ENCODE assay signal across 8 cellular contexts in the genomic region with DNA sequence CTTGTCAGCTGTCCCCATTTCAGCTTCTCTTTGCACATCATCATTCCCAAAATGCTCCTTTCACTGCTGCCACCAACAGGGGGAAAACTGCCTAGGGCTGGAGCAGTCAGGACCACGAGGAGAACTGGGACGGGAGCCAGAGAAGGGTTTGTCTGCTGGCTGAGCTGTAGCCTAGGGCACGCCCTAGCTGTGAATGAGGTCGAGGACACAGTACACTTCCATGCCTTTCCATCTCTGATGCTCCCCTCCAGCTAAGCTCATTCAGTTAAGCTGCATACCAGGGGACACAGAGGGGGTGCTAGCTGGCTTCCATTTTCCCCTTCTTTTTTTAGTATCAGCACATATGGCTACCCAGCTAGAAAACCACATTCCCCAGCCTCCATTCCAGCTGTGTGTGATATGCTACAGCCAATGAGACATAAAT.
DNase-seq lines count a peak whose midpoint lies in the region; ATAC-seq and TF ChIP-seq lines count a peak whose summit lies in the region.

No MANE protein-coding gene starts in this region.

- TF ChIP-seq POLR2A in erythroblast (IDR thresholded peaks at IDR 0.05; ENCODE audit: low read length), result no peak

- H3K36me3 ChIP-seq in PC-3 (ENCODE audit: low read depth, low read length), result no peaks in the 10 kb centered on the region

- no peak overlapping the region for H2AFZ ChIP-seq in PC-3 (ENCODE audit: low read length)

- DNase-seq in EL (peak; percentile 84), PC-3 (peak; percentile 57), erythroblast (lab: John Stamatoyannopoulos, UW) (peak; percentile 21 to 42), NCI-H2107 (lab: John Stamatoyannopoulos, UW) (no peak), NCI-H1417 treated with DMSO at 0.1 percent for 48 hours (lab: John Stamatoyannopoulos, UW) (no peak), glutamatergic neuron (no peak)
- DNase-seq in naive thymus-derived CD8-positive, alpha-beta T cell, result no peak

- H3K36me3 Mint-ChIP-seq in naive thymus-derived CD8-positive, alpha-beta T cell, result peaks cover 5 to 69% (median 22%) of the 10 kb centered on the region in 3 donors
- peaks cover 5% of the 10 kb centered on the region for H3K36me3 Mint-ChIP-seq in glutamatergic neuron (ENCODE audit: unreplicated experiment)

- no peaks in the 10 kb centered on the region for H3K9me3 ChIP-seq in PC-3 (ENCODE audit: low read length)

- TF ChIP-seq CTCF in PC-3 (conservative IDR thresholded peaks at IDR 0.05; ENCODE audit: low read depth, low read length) (0 out of 2 replicates have a peak, but pooled peaks have one; percentile 41), glutamatergic neuron (IDR thresholded peaks at IDR 0.05; ENCODE audit: partially characterized antibody, unreplicated experiment) (no peak)

- no peaks in the 10 kb centered on the region for H3K79me2 ChIP-seq in PC-3 (ENCODE audit: low read length)

- no peaks in the 10 kb centered on the region for H4K20me1 ChIP-seq in PC-3 (ENCODE audit: low read length)

- CTCF ChIA-PET in PC-3 (lab: Charles Lee), result interaction anchor here (1.2 kb wide), 1 partner anchor 65 kb away, joined by 4 read pairs; a partner anchor contains a TSS

- POLR2A ChIA-PET in PC-3 (lab: Charles Lee; ENCODE audit: unreplicated experiment), result no interaction called here
- POLR2A ChIA-PET in naive thymus-derived CD8-positive, alpha-beta T cell (lab: Charles Lee), result interaction anchor here (0.9 to 2.2 kb wide), 6 partner anchors 8 to 65 kb away, joined by 3 to 10 read pairs (median 4); a partner anchor contains a TSS

- H3K4me3 ChIP-seq in PC-3 (ENCODE audit: low read length), result no peak overlapping the region

- ATAC-seq in PC-3 (peak; percentile 90), GM19023 (IDR thresholded peaks at IDR 0.05; ENCODE audit: unreplicated experiment) (no peak)
- no peak for ATAC-seq in naive thymus-derived CD8-positive, alpha-beta T cell

- BruUV-seq in PC-3 (replicated peaks; lab: Mats Ljungman, UMichigan), result no TSS peak

- peaks cover 21 to 79% (median 62%) of the 10 kb centered on the region in 4 donors for H3K4me1 Mint-ChIP-seq in naive thymus-derived CD8-positive, alpha-beta T cell
- no peaks in the 10 kb centered on the region for H3K4me1 Mint-ChIP-seq in glutamatergic neuron (ENCODE audit: low read depth, unreplicated experiment)

- no peaks in the 10 kb centered on the region for H3K27me3 Mint-ChIP-seq in naive thymus-derived CD8-positive, alpha-beta T cell
- no peaks in the 10 kb centered on the region for H3K27me3 Mint-ChIP-seq in glutamatergic neuron (ENCODE audit: unreplicated experiment)

- H3K9me2 ChIP-seq in PC-3 (replicated peaks; ENCODE audit: low read length), result no peaks in the 10 kb centered on the region

- H3K4me1 ChIP-seq in PC-3 (ENCODE audit: insufficient read depth, low read length), result no peaks in the 10 kb centered on the region

- peak overlapping the region; percentile 53 to 89 (median 76) for H3K27ac Mint-ChIP-seq in naive thymus-derived CD8-positive, alpha-beta T cell
- H3K27ac Mint-ChIP-seq in glutamatergic neuron (ENCODE audit: unreplicated experiment), result no peak overlapping the region

- H3K27me3 ChIP-seq in PC-3 (ENCODE audit: low read length), result no peaks in the 10 kb centered on the region

- no peak overlapping the region for H3K4me3 Mint-ChIP-seq in naive thymus-derived CD8-positive, alpha-beta T cell
- H3K4me3 Mint-ChIP-seq in glutamatergic neuron (ENCODE audit: unreplicated experiment), result no peak overlapping the region

- intact Hi-C loops in PC-3 (cut with micrococcal nuclease), result no loop called here

- H3F3A ChIP-seq in PC-3 (ENCODE audit: low read length, unreplicated experiment), result no peaks in the 10 kb centered on the region

- no peak overlapping the region for H3K27ac ChIP-seq in PC-3 (ENCODE audit: low read length)

- no peak overlapping the region for H3K9ac ChIP-seq in PC-3 (ENCODE audit: low read length)

- H3K9me3 Mint-ChIP-seq in naive thymus-derived CD8-positive, alpha-beta T cell, result no peaks in the 10 kb centered on the region
- peaks cover 3% of the 10 kb centered on the region for H3K9me3 Mint-ChIP-seq in glutamatergic neuron (ENCODE audit: unreplicated experiment)

- H3K4me2 ChIP-seq in PC-3 (ENCODE audit: low read length), result no peak overlapping the region

Comparison
In these comparisons a context has a peak if more than half of its experiments do, and no peak if none do; other contexts are left out.
1. DNase-seq: peak in EL (single experiment), PC-3 (single experiment) and erythroblast (2 of 2); none in naive thymus-derived CD8-positive, alpha-beta T cell (0 of 10), NCI-H2107 (single experiment), NCI-H1417 treated with DMSO at 0.1 percent for 48 hours (single experiment) and glutamatergic neuron (single experiment).